26 cellular contexts compared by ENCODE assay signal in the genomic region with DNA sequence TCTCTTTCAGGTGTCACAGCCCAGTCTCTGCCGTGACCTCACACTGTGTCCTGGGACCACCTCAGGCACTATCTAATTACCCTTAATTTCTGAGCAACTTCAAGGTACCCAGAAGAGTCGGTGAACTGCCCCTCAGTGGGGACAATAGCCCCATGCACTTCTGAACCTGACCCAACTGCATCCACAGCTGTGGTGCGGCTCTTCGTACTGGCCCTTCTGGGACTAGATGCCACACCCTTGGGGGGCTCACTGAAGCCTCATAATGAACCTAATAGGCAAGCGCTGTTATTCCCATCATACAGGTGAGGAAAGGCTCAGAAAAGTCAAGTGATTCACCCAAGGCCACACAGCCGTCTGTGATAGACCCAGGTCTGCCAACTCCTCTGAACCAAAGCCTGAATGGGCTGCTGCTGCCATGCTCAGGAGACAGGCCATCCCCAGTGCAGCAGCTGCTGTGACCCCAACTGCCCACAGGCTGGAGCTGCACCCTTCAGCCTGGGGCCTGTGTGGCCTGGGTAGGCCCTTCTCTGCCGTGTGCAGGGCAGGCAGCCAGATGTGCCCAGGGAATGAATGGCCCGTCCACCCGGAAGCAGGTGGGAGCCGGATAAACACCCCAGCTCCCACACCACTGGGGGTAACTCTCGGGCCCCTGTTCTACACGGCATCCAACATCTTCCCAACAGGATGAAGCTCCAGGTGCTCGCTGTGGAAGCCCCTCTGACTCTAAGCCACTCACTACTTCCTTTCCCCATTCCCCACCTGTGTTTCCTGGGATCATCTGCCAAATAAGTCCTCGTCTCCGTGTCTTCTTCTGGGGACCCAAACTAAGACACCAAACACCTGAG. TPM values are rescaled to one million over a fixed set of nuclear protein-coding genes. Genes with fewer than 3 reads are reported as not detected.
DNase-seq lines count a peak whose midpoint lies in the region; ATAC-seq, FAIRE-seq and TF ChIP-seq lines count a peak whose summit lies in the region.
"Had no signal": no experiment of that assay in that cellular context is flagged by ENCODE, and none has a peak within 500 bp of the region (broad histone marks: within the 10 kb centered on the region; RNA-seq: fewer than 3 reads in every experiment).

No MANE protein-coding gene starts in this region.

- FAIRE-seq in kidney (lab: Jason Lieb, UNC) = no peak

- no peak for TF ChIP-seq RAD21 in SK-N-SH (IDR thresholded peaks at IDR 0.05; ENCODE audit: low read length)

- no peak overlapping the region for H3K4me2 ChIP-seq in SK-N-SH
- H3K4me2 ChIP-seq: KMS-11 had no signal

- H3K27ac ChIP-seq in SK-N-SH (ENCODE audit: low read depth in 2 of 2, low read length in 1 of 2) (no peak overlapping the region), kidney (ENCODE audit: low read depth in 2 of 2, low read length in 2 of 2) (no peak overlapping the region), sigmoid colon (no peak overlapping the region)
- no peak overlapping the region for H3K27ac ChIP-seq in effector memory CD4-positive, alpha-beta T cell (ENCODE audit: insufficient read depth, low read length, poor library complexity, severe bottlenecking)
- H3K27ac ChIP-seq: 22Rv1, epithelial cell of prostate, KMS-11 had no signal

- no peak for TF ChIP-seq EP300 in SK-N-SH (IDR thresholded peaks at IDR 0.05; ENCODE audit: borderline replicate concordance in 1 of 2, low read depth in 1 of 2, low read length in 1 of 2)
- TF ChIP-seq EP300 in sigmoid colon (IDR thresholded peaks at IDR 0.05) = no peak

- H3K4me3 ChIP-seq in SK-N-SH (ENCODE audit: low read depth in 2 of 2, low read length in 1 of 2) = no peak overlapping the region
- H3K4me3 ChIP-seq in H7 (ENCODE audit: insufficient read depth, low read depth, low read length) = no peak overlapping the region
- no peak overlapping the region for H3K4me3 ChIP-seq in kidney (ENCODE audit: low read length in 2 of 2)
- no peak overlapping the region for H3K4me3 ChIP-seq in sigmoid colon
- H3K4me3 ChIP-seq in effector memory CD4-positive, alpha-beta T cell (ENCODE audit: insufficient read depth, low read depth, low read length, poor library complexity, severe bottlenecking) = no peak overlapping the region

- H3K9me2 ChIP-seq in SK-N-SH = no peaks in the 10 kb centered on the region

- H3K9ac ChIP-seq in SK-N-SH (no peak overlapping the region), kidney (ENCODE audit: low read length in 2 of 2) (no peak overlapping the region)
- H3K9ac ChIP-seq: KMS-11 had no signal

- no peak for TF ChIP-seq POLR2A in sigmoid colon (IDR thresholded peaks at IDR 0.05)

- WGBS in SK-N-SH (ENCODE audit: low lambda C conversion rate) = 46% methylated on average over 10 of the region's 15 CpGs
- 73 to 85% methylated on average over 15 of the region's 15 CpGs for WGBS in sigmoid colon, 2 donors

- H3K9me3 ChIP-seq in SK-N-SH (no peaks in the 10 kb centered on the region), kidney (ENCODE audit: control insufficient read depth in 1 of 2, low read length in 2 of 2) (no peaks in the 10 kb centered on the region), sigmoid colon (no peaks in the 10 kb centered on the region)
- no peaks in the 10 kb centered on the region for H3K9me3 ChIP-seq in effector memory CD4-positive, alpha-beta T cell (ENCODE audit: control insufficient read depth, low read length)

- no peaks in the 10 kb centered on the region for H3K36me3 ChIP-seq in SK-N-SH (replicated peaks in 1 of 2; ENCODE audit: control insufficient read depth in 1 of 2, insufficient read depth in 2 of 2, low read length in 1 of 2)
- no peaks in the 10 kb centered on the region for H3K36me3 ChIP-seq in H7 (replicated peaks; ENCODE audit: control insufficient read depth, insufficient read depth, low read length)
- no peaks in the 10 kb centered on the region for H3K36me3 ChIP-seq in kidney (ENCODE audit: control insufficient read depth in 1 of 2, insufficient read depth in 2 of 2, low read length in 2 of 2)
- H3K36me3 ChIP-seq in sigmoid colon = no peaks in the 10 kb centered on the region
- H3K36me3 ChIP-seq in effector memory CD4-positive, alpha-beta T cell (ENCODE audit: control insufficient read depth, insufficient read depth, low read length) = no peaks in the 10 kb centered on the region

- H3F3A ChIP-seq in SK-N-SH (replicated peaks; ENCODE audit: insufficient read depth) = no peaks in the 10 kb centered on the region

- no peaks in the 10 kb centered on the region for H3K79me2 ChIP-seq in SK-N-SH (ENCODE audit: insufficient read depth)

- intact Hi-C loops in kidney (cut with DNase I) = no loop called here
- intact Hi-C loops in sigmoid colon (cut with DNase I) = no loop called here

- H4K20me1 ChIP-seq in SK-N-SH (ENCODE audit: insufficient read depth) = no peaks in the 10 kb centered on the region

- no peak overlapping the region for H2AFZ ChIP-seq in SK-N-SH (ENCODE audit: low read depth)

- no peak for TF ChIP-seq CTCF in SK-N-SH (IDR thresholded peaks at IDR 0.05)
- TF ChIP-seq CTCF in kidney (IDR thresholded peaks at IDR 0.05; ENCODE audit: borderline replicate concordance, extremely low read depth, insufficient read depth) = no peak
- no peak for TF ChIP-seq CTCF in sigmoid colon (IDR thresholded peaks at IDR 0.05)

- ATAC-seq in SK-N-SH treated with all-trans-retinoic acid at 6 μM for 48 hours (no peak), HG02571 (IDR thresholded peaks at IDR 0.05; ENCODE audit: unreplicated experiment) (no peak)
- ATAC-seq: HCT116; stimulated activated naive B cell treated with anti-CD40 and anti-IgM and Interleukin-4, amounts not matched to agents 10 μg/mL and 1 μg/mL and 100 μg/mL, for 72 hours had no signal

- H3K27me3 ChIP-seq in SK-N-SH (ENCODE audit: insufficient read depth) (no peaks in the 10 kb centered on the region), H7 (ENCODE audit: control insufficient read depth, insufficient read depth, low read length) (no peaks in the 10 kb centered on the region), sigmoid colon (peaks cover 0 to 11% (median 7%) of the 10 kb centered on the region in 3 donors)
- H3K27me3 ChIP-seq in effector memory CD4-positive, alpha-beta T cell (replicated peaks; ENCODE audit: control insufficient read depth, insufficient read depth, low read length, poor library complexity, severe bottlenecking) = no peaks in the 10 kb centered on the region

- CTCF ChIA-PET in SK-N-SH (lab: Yijun Ruan, JAX) = interaction anchor here (1.0 kb wide), 1 partner anchor 147 kb away, joined by 4 read pairs; no protein-coding TSS in a partner anchor

- POLR2A ChIA-PET in SK-N-SH (lab: Yijun Ruan, JAX) = no interaction called here

- DNase-seq in SK-N-SH (peak; percentile 20), H7 (peak; percentile 44), kidney (peak; percentile 37), sigmoid colon (peak; percentile 41), NCI-H2196 treated with DMSO at 0.1 percent for 48 hours (lab: John Stamatoyannopoulos, UW; ENCODE audit: unreplicated experiment) (no peak)
- DNase-seq in effector memory CD4-positive, alpha-beta T cell = no peak
- DNase-seq: activated CD4-positive, alpha-beta memory T cell treated with anti-CD3 and anti-CD28 coated beads, Interleukin-2, amount 10 ng/mL, durations not matched to agents 7 days and 5 days; activated CD4-positive, alpha-beta T cell treated with anti-CD3 and anti-CD28 coated beads for 1 hour; CD4-positive, alpha-beta T cell; MM.1S; NCI-H2029; NCI-H2227 treated with DMSO at 0.1 percent for 48 hours; NCI-H69; RPMI8226; stimulated activated CD4-positive, alpha-beta T cell treated with anti-CD3 and anti-CD28 coated beads, Interleukin-4, amount 100 ng/mL, for 4 hours; stimulated activated naive B cell treated with anti-CD40 and anti-IgM and Interleukin-4, amounts not matched to agents 10 μg/mL and 1 μg/mL and 100 μg/mL, for 72 hours; T-helper 2 cell had no signal

- H3K4me1 ChIP-seq in SK-N-SH (ENCODE audit: control insufficient read depth in 1 of 2, insufficient read depth in 2 of 2, low read depth in 1 of 2, low read length in 1 of 2) (peaks cover 0 to 6% of the 10 kb centered on the region in 2 experiments; a peak in 1 of 4 replicates), kidney (ENCODE audit: control insufficient read depth in 1 of 2, insufficient read depth in 1 of 2, low read depth in 1 of 2, low read length in 2 of 2) (no peaks in the 10 kb centered on the region), sigmoid colon (no peaks in the 10 kb centered on the region)
- no peaks in the 10 kb centered on the region for H3K4me1 ChIP-seq in effector memory CD4-positive, alpha-beta T cell (ENCODE audit: control insufficient read depth, insufficient read depth, low read length, poor library complexity, severe bottlenecking)

TF ChIP-seq in SK-N-SH, 30 proteins besides CTCF, POLR2A, EP300 and RAD21:
- TF ChIP-seq TCF12 (IDR thresholded peaks at IDR 0.05) = no peak
- no peak for TF ChIP-seq GATA2 (CRISPR knock-in tag; IDR thresholded peaks at IDR 0.05)
- TF ChIP-seq TEAD4 (IDR thresholded peaks at IDR 0.05; ENCODE audit: borderline replicate concordance, insufficient read depth) = no peak
- TF ChIP-seq NRF1 (IDR thresholded peaks at IDR 0.05; ENCODE audit: low read depth, low read length) = no peak
- no peak for TF ChIP-seq CHD2 (IDR thresholded peaks at IDR 0.05; ENCODE audit: low read length, partially characterized antibody)

TF ChIP-seq in SK-N-SH treated with all-trans-retinoic acid at 6 μM for 48 hours, 23 proteins besides CTCF, POLR2A, EP300 and RAD21:
- TF ChIP-seq ZNF565 (CRISPR knock-in tag; conservative IDR thresholded peaks at IDR 0.05; ENCODE audit: low read depth) (no peak), ZNF70 (CRISPR knock-in tag; IDR thresholded peaks at IDR 0.05) (no peak), ZFP30 (CRISPR knock-in tag; IDR thresholded peaks at IDR 0.05) (no peak), TCF4 (CRISPR knock-in tag; IDR thresholded peaks at IDR 0.05; ENCODE audit: borderline replicate concordance) (no peak), ZFP3 (CRISPR knock-in tag; IDR thresholded peaks at IDR 0.05) (no peak)

RNA-seq across cellular contexts. Expression of a gene that starts 35.9 kb away (rescaled TPM):
- polyA plus RNA-seq in SK-N-SH (2012; rRNA removed) (0.11 and 0.20 TPM in 2 replicates), kidney (ENCODE audit: insufficient read depth, low read depth, low replicate concordance) (not detected), sigmoid colon (not detected)
- polyA plus RNA-seq in SK-N-SH (2012; cell fraction: cytosol; rRNA removed) = 0.12 and 0.24 TPM in 2 replicates
- polyA plus RNA-seq in SK-N-SH (2012; cell fraction: nucleus; rRNA removed) = 0.07 and 0.11 TPM in 2 replicates
- total RNA-seq in H7 (2014; rRNA removed; shearing (Covaris generic)) = 2.0 and 4.4 TPM in 2 replicates
- total RNA-seq in kidney (not detected), sigmoid colon (1 to 10 TPM in 2 of 4 donors, not detected in 2; 1.1 to 1.7 TPM)
- total RNA-seq: activated CD4-positive, alpha-beta memory T cell treated with anti-CD3 and anti-CD28 coated beads, Interleukin-2, amount 10 ng/mL, durations not matched to agents 7 days and 5 days; CD4-positive, alpha-beta T cell; kidney epithelial cell; lung microvascular endothelial cell had no signal
- polyA plus RNA-seq: adipose tissue had no signal

Comparison
In these comparisons a context has a peak if more than half of its experiments do, and no peak if none do; other contexts are left out.
1. DNase-seq: peak in SK-N-SH (single experiment), H7 (single experiment), kidney (single experiment) and sigmoid colon (single experiment); none in NCI-H2196 treated with DMSO at 0.1 percent for 48 hours (single experiment) and effector memory CD4-positive, alpha-beta T cell (0 of 3).